ENCODE assay signal across 1 cellular context in the genomic region with DNA sequence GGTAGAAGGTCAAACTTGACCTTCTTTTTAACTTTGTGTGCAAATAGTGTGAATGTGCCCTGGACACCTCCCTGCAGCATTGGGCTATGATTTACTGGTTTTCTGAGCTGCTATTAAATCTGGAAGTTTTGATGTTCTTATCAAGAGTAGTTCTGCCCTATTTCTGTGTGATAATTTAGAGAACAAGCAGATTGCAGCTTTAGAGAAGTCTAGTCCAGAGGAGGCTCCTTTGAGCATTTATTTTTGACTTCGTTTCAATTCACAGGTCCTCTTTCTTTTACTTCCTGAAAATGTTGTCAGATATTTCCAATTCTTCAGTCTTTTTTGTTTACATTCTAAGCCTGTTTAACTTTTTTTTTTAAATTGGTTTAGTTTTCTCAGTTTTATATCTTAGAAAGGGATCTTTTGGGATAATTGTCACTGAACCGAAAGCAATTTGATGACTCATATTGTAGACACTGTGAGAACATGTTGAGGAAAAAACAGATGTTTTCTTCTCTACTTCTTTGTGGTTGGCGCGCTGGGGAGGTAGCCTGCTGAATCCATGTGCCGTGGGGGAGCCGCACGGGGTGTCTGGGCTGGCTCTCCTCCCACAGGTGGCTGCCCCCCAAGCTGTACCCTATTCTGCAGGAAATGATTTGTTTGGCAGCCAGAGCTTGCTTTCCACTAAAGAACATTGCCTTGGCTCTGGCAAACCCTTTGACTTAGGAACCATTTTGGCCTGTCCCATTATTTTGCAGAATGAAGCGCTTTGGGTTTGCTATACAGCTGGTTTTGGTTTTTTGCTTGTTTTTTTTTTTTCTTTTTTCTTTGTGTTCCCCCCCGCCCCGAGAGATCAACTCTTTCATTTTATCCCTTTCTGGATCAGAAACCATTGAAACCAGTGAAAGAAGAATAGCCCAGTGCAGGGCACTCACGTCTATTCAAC.
TF ChIP-seq lines count a peak whose summit lies in the region.

No MANE protein-coding gene starts in this region.

TF ChIP-seq in A549, 52 proteins besides CTCF, POLR2A, EP300 and RAD21 (continued from another document):
- TF ChIP-seq, protein P1, sequence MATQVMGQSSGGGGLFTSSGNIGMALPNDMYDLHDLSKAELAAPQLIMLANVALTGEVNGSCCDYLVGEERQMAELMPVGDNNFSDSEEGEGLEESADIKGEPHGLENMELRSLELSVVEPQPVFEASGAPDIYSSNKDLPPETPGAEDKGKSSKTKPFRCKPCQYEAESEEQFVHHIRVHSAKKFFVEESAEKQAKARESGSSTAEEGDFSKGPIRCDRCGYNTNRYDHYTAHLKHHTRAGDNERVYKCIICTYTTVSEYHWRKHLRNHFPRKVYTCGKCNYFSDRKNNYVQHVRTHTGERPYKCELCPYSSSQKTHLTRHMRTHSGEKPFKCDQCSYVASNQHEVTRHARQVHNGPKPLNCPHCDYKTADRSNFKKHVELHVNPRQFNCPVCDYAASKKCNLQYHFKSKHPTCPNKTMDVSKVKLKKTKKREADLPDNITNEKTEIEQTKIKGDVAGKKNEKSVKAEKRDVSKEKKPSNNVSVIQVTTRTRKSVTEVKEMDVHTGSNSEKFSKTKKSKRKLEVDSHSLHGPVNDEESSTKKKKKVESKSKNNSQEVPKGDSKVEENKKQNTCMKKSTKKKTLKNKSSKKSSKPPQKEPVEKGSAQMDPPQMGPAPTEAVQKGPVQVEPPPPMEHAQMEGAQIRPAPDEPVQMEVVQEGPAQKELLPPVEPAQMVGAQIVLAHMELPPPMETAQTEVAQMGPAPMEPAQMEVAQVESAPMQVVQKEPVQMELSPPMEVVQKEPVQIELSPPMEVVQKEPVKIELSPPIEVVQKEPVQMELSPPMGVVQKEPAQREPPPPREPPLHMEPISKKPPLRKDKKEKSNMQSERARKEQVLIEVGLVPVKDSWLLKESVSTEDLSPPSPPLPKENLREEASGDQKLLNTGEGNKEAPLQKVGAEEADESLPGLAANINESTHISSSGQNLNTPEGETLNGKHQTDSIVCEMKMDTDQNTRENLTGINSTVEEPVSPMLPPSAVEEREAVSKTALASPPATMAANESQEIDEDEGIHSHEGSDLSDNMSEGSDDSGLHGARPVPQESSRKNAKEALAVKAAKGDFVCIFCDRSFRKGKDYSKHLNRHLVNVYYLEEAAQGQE (IDR thresholded peaks at IDR 0.05), result no peak
